8 cellular contexts compared by ENCODE assay signal in the genomic region with DNA sequence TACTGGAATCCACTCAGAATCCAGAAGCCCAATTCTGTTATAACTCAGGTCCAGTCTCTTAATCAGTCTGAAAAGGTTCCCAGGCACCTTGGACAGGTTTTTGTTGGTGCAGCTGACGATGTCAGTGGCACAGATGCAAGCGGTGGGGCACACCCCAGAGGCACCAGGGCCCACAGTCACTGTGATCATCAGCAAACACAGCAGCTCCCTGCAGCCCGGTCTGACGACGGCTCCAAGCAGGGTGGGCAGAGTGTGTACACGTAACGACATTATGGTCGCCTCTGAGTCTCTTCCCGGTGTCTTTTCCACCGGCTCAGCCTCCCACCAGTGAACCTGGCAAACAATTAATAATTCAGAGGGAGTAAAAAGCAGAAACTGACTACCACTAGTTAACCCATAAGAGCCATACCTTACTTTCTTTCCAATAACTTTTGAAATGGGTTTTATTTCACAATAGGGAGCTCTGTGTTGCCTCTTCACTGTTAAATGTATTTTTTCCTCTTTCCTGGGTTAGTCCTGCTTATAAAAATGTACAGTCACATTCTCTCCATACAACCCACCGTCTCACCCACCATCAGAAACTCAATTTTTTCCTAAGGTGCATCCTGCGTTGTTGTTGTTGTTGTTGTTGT. TPM values are rescaled to one million over a fixed set of nuclear protein-coding genes. Genes with fewer than 3 reads are reported as not detected.
DNase-seq lines count a peak whose midpoint lies in the region; ATAC-seq and TF ChIP-seq lines count a peak whose summit lies in the region.

No MANE protein-coding gene starts in this region.

- H3K4me3 ChIP-seq in endocrine pancreas (ENCODE audit: control insufficient read depth, insufficient read depth, low read length), result peak overlapping the region; percentile 70
- H3K4me3 ChIP-seq in muscle layer of duodenum (ENCODE audit: low read depth in 1 of 2, low read length in 2 of 2), result peak overlapping the region; percentile 87 to 91
- peak overlapping the region; percentile 8 to 72 (median 47) for H3K4me3 ChIP-seq in thyroid gland (replicated peaks in 1 of 3)

- ATAC-seq in activated CD4-positive, CD25-positive, alpha-beta regulatory T cell treated with anti-CD3 and anti-CD28 coated beads, Interleukin-2, amount 50 U/mL, for 24 hours, result peak; percentile 31 to 45
- peak; percentile 54 for ATAC-seq in activated CD4-positive, alpha-beta T cell treated with anti-CD3 and anti-CD28 coated beads for 36 hours
- ATAC-seq in GM21529 (IDR thresholded peaks at IDR 0.05; ENCODE audit: unreplicated experiment) (no peak), HG03432 (IDR thresholded peaks at IDR 0.05; ENCODE audit: unreplicated experiment) (no peak)

- H3K27ac ChIP-seq in muscle layer of duodenum (ENCODE audit: low read length) (peak overlapping the region; percentile 76), thyroid gland (peak overlapping the region in 1 of 3 donors; percentile 83)

- no peaks in the 10 kb centered on the region for H3K36me3 ChIP-seq in endocrine pancreas (ENCODE audit: control insufficient read depth, insufficient read depth, low read length)
- H3K36me3 ChIP-seq in muscle layer of duodenum (ENCODE audit: control insufficient read depth in 1 of 2, insufficient read depth in 2 of 2, low read length in 2 of 2), result no peaks in the 10 kb centered on the region
- H3K36me3 ChIP-seq in thyroid gland, result no peaks in the 10 kb centered on the region

- intact Hi-C loops in activated CD4-positive, alpha-beta T cell treated with anti-CD3 and anti-CD28 coated beads for 36 hours (cut with DNase I, micrococcal nuclease), result loop anchor here (1.0 to 2.0 kb wide), 6 partner anchors 46 to 228 kb away; no protein-coding TSS in a partner anchor
- intact Hi-C loops in thyroid gland (cut with DNase I), result no loop called here

- TF ChIP-seq POLR2A in thyroid gland (IDR thresholded peaks at IDR 0.05), result no peak

- DNase-seq in activated CD4-positive, CD25-positive, alpha-beta regulatory T cell treated with anti-CD3 and anti-CD28 coated beads, Interleukin-2, amount 50 U/mL, for 72 hours, result no peak
- peak; percentile 68 for DNase-seq in activated CD4-positive, alpha-beta T cell treated with anti-CD3 and anti-CD28 coated beads for 36 hours
- DNase-seq in thyroid gland, result peak; percentile 20 to 28

- peak overlapping the region; percentile 96 for H3K4me3 Mint-ChIP-seq in activated CD4-positive, alpha-beta T cell treated with anti-CD3 and anti-CD28 coated beads for 36 hours

- peak overlapping the region; percentile 96 for H3K27ac Mint-ChIP-seq in activated CD4-positive, alpha-beta T cell treated with anti-CD3 and anti-CD28 coated beads for 36 hours

- H3K4me1 Mint-ChIP-seq in activated CD4-positive, alpha-beta T cell treated with anti-CD3 and anti-CD28 coated beads for 36 hours, result peaks cover 66% of the 10 kb centered on the region

- H3K27me3 ChIP-seq in endocrine pancreas (ENCODE audit: control insufficient read depth, insufficient read depth, low read length) (peaks cover 13% of the 10 kb centered on the region), muscle layer of duodenum (ENCODE audit: low read depth, low read length) (no peaks in the 10 kb centered on the region), thyroid gland (no peaks in the 10 kb centered on the region)

- H3K9me3 Mint-ChIP-seq in activated CD4-positive, alpha-beta T cell treated with anti-CD3 and anti-CD28 coated beads for 36 hours (ENCODE audit: low read depth), result no peaks in the 10 kb centered on the region

- no peaks in the 10 kb centered on the region for H3K27me3 Mint-ChIP-seq in activated CD4-positive, alpha-beta T cell treated with anti-CD3 and anti-CD28 coated beads for 36 hours

- H3K36me3 Mint-ChIP-seq in activated CD4-positive, alpha-beta T cell treated with anti-CD3 and anti-CD28 coated beads for 36 hours (ENCODE audit: low read depth), result peaks cover 40% of the 10 kb centered on the region

- H3K4me1 ChIP-seq in endocrine pancreas (ENCODE audit: control insufficient read depth, insufficient read depth, low read length) (no peaks in the 10 kb centered on the region), muscle layer of duodenum (ENCODE audit: control insufficient read depth in 1 of 2, insufficient read depth in 2 of 2, low read length in 2 of 2) (peaks cover 0 to 5% of the 10 kb centered on the region in 2 donors), thyroid gland (peaks cover 0 to 6% of the 10 kb centered on the region in 2 donors)

- WGBS in thyroid gland, 2 donors, result 8 to 13% methylated on average over 12 of the region's 12 CpGs

- POLR2A ChIA-PET in activated CD4-positive, alpha-beta T cell treated with anti-CD3 and anti-CD28 coated beads for 36 hours (lab: Charles Lee), result interaction anchor here (0.8 to 1.8 kb wide), 5 partner anchors 9 to 137 kb away, joined by 3 to 10 read pairs (median 6); no protein-coding TSS in a partner anchor

- H3K9ac ChIP-seq in endocrine pancreas (ENCODE audit: control insufficient read depth, insufficient read depth, low read length), result no peak overlapping the region

- no peak for TF ChIP-seq CTCF in thyroid gland (IDR thresholded peaks at IDR 0.05)

- H3K9me3 ChIP-seq in endocrine pancreas (ENCODE audit: control insufficient read depth, low read length) (no peaks in the 10 kb centered on the region), muscle layer of duodenum (ENCODE audit: control insufficient read depth in 1 of 2, low read length in 2 of 2) (no peaks in the 10 kb centered on the region), thyroid gland (no peaks in the 10 kb centered on the region)

- CTCF ChIA-PET in activated CD4-positive, alpha-beta T cell treated with anti-CD3 and anti-CD28 coated beads for 36 hours (lab: Charles Lee), result interaction anchor here (0.6 to 6.0 kb wide), 11 partner anchors 9 to 319 kb away, joined by 3 to 34 read pairs (median 4); no protein-coding TSS in a partner anchor

RNA-seq across cellular contexts. Expression of a gene that starts 0.6 kb away (rescaled TPM):
- 10 to 100 TPM; 76.3 to 82.3 TPM for total RNA-seq in activated CD4-positive, alpha-beta T cell treated with anti-CD3 and anti-CD28 coated beads for 36 hours
- total RNA-seq in thyroid gland, result 1 to 10 TPM; 1.0 to 1.5 (median 1.2) TPM

RNA-seq across cellular contexts. Expression of a gene that starts 0.9 kb away (rescaled TPM):
- total RNA-seq in activated CD4-positive, alpha-beta T cell treated with anti-CD3 and anti-CD28 coated beads for 36 hours, result 10 to 100 TPM; 15.1 to 17.1 TPM
- 1 to 10 TPM; 2.5 to 4.8 (median 3.0) TPM for total RNA-seq in thyroid gland

Comparison
In these comparisons a context has a peak if more than half of its experiments do, and no peak if none do; other contexts are left out.
1. ATAC-seq: peak in activated CD4-positive, CD25-positive, alpha-beta regulatory T cell treated with anti-CD3 and anti-CD28 coated beads, Interleukin-2, amount 50 U/mL, for 24 hours (2 of 2) and activated CD4-positive, alpha-beta T cell treated with anti-CD3 and anti-CD28 coated beads for 36 hours (single experiment); none in GM21529 (single experiment) and HG03432 (single experiment).
2. RNA of a gene that starts 0.6 kb away (total RNA-seq): 76.3 to 82.3 TPM in activated CD4-positive, alpha-beta T cell treated with anti-CD3 and anti-CD28 coated beads for 36 hours; 1.0 to 1.5 TPM in thyroid gland; every median in the first group is over 10 times any median in the second.
3. Peak in every context shown above with its lines, with median percentiles within 50 percentile points of each other: H3K4me3 ChIP-seq.